27 cellular contexts compared by ENCODE assay signal in the genomic region with DNA sequence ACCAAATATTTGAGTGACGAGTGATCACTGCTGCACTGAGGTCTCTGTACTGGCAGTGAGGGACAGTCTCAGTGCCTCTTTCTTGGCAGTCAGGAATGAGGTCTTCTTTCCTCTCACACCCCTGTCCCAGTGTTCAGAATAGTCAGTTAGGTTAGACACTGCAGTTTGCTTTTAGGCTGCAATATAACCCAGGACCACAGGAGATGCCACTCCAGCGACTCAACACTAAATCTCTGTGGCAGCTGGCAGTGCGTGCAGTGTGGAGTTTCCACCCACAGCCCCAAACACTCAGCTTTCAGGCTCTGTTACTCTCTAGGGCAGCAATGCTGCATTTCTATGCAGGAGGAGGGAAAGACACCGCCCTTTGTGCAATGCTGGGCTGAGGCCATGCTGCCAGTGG.
DNase-seq lines count a peak whose midpoint lies in the region; ATAC-seq and TF ChIP-seq lines count a peak whose summit lies in the region.
"Had no signal": no experiment of that assay in that cellular context is flagged by ENCODE, and none has a peak within 500 bp of the region (broad histone marks: within the 10 kb centered on the region; RNA-seq: fewer than 3 reads in every experiment).

No MANE protein-coding gene starts in this region.

- TF ChIP-seq CTCF in foreskin fibroblast (IDR thresholded peaks at IDR 0.05; ENCODE audit: low read depth, low read length): no peak

- DNase-seq in EL (peak; percentile 31), LHCN-M2 (ENCODE audit: low read depth) (peak; percentile 75), foreskin fibroblast (peak; percentile 7 to 22), myocyte (ENCODE audit: low read depth) (peak; percentile 77), NCI-H526 (lab: John Stamatoyannopoulos, UW) (no peak), NK-92 (lab: John Stamatoyannopoulos, UW; ENCODE audit: unreplicated experiment) (no peak)
- DNase-seq in stimulated activated CD8-positive, alpha-beta memory T cell treated with anti-CD3 and anti-CD28 coated beads, Interleukin-4, amount 100 ng/mL, for 48 hours: no peak
- DNase-seq: 8988T; ACHN; BE2C; CD8-positive, alpha-beta memory T cell; DMS 273 treated with DMSO at 0.1 percent for 48 hours; DMS79; Kasumi-1; MV-4-11; NCI-H1105; NCI-H146; NCI-H1930; NCI-H2107; NCI-H446; NCI-H526 treated with DMSO at 0.1 percent for 48 hours; Peyer's patch; SHP77 treated with DMSO at 0.1 percent for 48 hours had no signal

- H3K4me3 ChIP-seq in foreskin fibroblast (ENCODE audit: low read depth in 1 of 2, low read length in 2 of 2): no peak overlapping the region
- H3K4me3 ChIP-seq: GM23338, HAP-1, Peyer's patch, SK-N-MC had no signal

- no peak for ATAC-seq in HG02884 (IDR thresholded peaks at IDR 0.05; ENCODE audit: unreplicated experiment)

Comparison
In these comparisons a context has a peak if more than half of its experiments do, and no peak if none do; other contexts are left out.
1. DNase-seq: peak in EL (single experiment), LHCN-M2 (single experiment), foreskin fibroblast (2 of 2) and myocyte (single experiment); none in stimulated activated CD8-positive, alpha-beta memory T cell treated with anti-CD3 and anti-CD28 coated beads, Interleukin-4, amount 100 ng/mL, for 48 hours (single experiment), NCI-H526 (0 of 2) and NK-92 (single experiment).